ENCODE assay signal across 23 cellular contexts in genomic region chr7:142349670-142350405, GRCh38.
DNase-seq lines count a peak whose midpoint lies in the region; ATAC-seq and TF ChIP-seq lines count a peak whose summit lies in the region.
"Had no signal": no experiment of that assay in that cellular context is flagged by ENCODE, and none has a peak within 500 bp of the region (broad histone marks: within the 10 kb centered on the region; RNA-seq: fewer than 3 reads in every experiment).

No MANE protein-coding gene starts in this region.

- no peaks in the 10 kb centered on the region for H3K36me3 ChIP-seq in BLaER1
- H3K36me3 ChIP-seq: left lung, spleen, suprapubic skin had no signal

- TF ChIP-seq CTCF in MCF 10A (IDR thresholded peaks at IDR 0.05; ENCODE audit: unreplicated experiment): no peak

- peaks cover 29% of the 10 kb centered on the region for H3K27me3 Mint-ChIP-seq in MCF 10A (ENCODE audit: insufficient read depth, unreplicated experiment)

- no peaks in the 10 kb centered on the region for H3K9me3 Mint-ChIP-seq in MCF 10A (ENCODE audit: unreplicated experiment)
- H3K9me3 Mint-ChIP-seq: activated naive CD4-positive, alpha-beta T cell treated with anti-CD3 and anti-CD28 coated beads, Interleukin-2, amount 50 U/mL, for 24 hours; GM23338; naive thymus-derived CD8-positive, alpha-beta T cell; stimulated activated effector memory CD8-positive, alpha-beta T cell treated with anti-CD3 and anti-CD28 coated beads, Interleukin-12 subunit alpha, Interleukin-12 subunit beta, amount 100 ng/mL, for 72 hours had no signal

- peak overlapping the region; percentile 9; the same call in 1 of the 2 replicates for H3K4me2 ChIP-seq in BLaER1
- H3K4me2 ChIP-seq: GM23338 had no signal

- H3K9ac ChIP-seq in BLaER1: no peak overlapping the region

- peaks cover 4% of the 10 kb centered on the region; the same call in 1 of the 2 replicates for H3K9me3 ChIP-seq in BLaER1
- H3K9me3 ChIP-seq: left lung, spleen, suprapubic skin had no signal

- peaks cover 33% of the 10 kb centered on the region for H3K4me1 ChIP-seq in BLaER1
- H3K4me1 ChIP-seq: left lung, spleen had no signal

- POLR2A ChIA-PET in MCF 10A (lab: Yijun Ruan, JAX): no interaction called here

- no peak overlapping the region for H3K27ac Mint-ChIP-seq in MCF 10A (ENCODE audit: low read depth, unreplicated experiment)
- H3K27ac Mint-ChIP-seq: CD14-positive monocyte; GM23338; stimulated activated effector memory CD8-positive, alpha-beta T cell treated with anti-CD3 and anti-CD28 coated beads, Interleukin-12 subunit alpha, Interleukin-12 subunit beta, amount 100 ng/mL, for 72 hours had no signal

- no peaks in the 10 kb centered on the region for H3K36me3 Mint-ChIP-seq in MCF 10A (ENCODE audit: insufficient read depth, unreplicated experiment)
- H3K36me3 Mint-ChIP-seq: activated naive CD4-positive, alpha-beta T cell treated with anti-CD3 and anti-CD28 coated beads, Interleukin-2, amount 50 U/mL, for 24 hours; CD14-positive monocyte; naive thymus-derived CD8-positive, alpha-beta T cell; stimulated activated effector memory CD8-positive, alpha-beta T cell treated with anti-CD3 and anti-CD28 coated beads, Interleukin-12 subunit alpha, Interleukin-12 subunit beta, amount 100 ng/mL, for 72 hours had no signal

- H3K4me3 ChIP-seq in BLaER1: no peak overlapping the region
- H3K4me3 ChIP-seq: dorsolateral prefrontal cortex, GM23338, left lung, spleen, suprapubic skin had no signal

- H3K27me3 ChIP-seq in BLaER1: no peaks in the 10 kb centered on the region
- H3K27me3 ChIP-seq: suprapubic skin had no signal

- no peaks in the 10 kb centered on the region for H4K20me1 ChIP-seq in BLaER1

- H3K4me1 Mint-ChIP-seq in MCF 10A (ENCODE audit: insufficient read depth, unreplicated experiment): no peaks in the 10 kb centered on the region

- peak; percentile 53 for DNase-seq in Daoy (ENCODE audit: low read depth)
- peak; percentile 81 for DNase-seq in MCF 10A (ENCODE audit: unreplicated experiment)
- DNase-seq in kidney tubule cell (ENCODE audit: low spot score): peak; percentile 89
- no peak for DNase-seq in NOMO-1 treated with dmso at 0.1 percent for 144 hours (lab: John Stamatoyannopoulos, UW; ENCODE audit: unreplicated experiment)
- DNase-seq: activated T-cell treated with anti-CD3 and anti-CD28 coated beads, Interleukin-2, amount 50 U/mL, for 48 hours; cerebellar nuclear complex; dorsolateral prefrontal cortex; left lung; naive thymus-derived CD8-positive, alpha-beta T cell; NCI-H2081; NCI-H446; SIG-M5; spleen; stimulated activated CD4-positive, alpha-beta T cell treated with anti-CD3 and anti-CD28 coated beads, Interleukin-2, amount 100 ng/mL, for 48 hours; T-helper 1 cell had no signal

- H3K4me3 Mint-ChIP-seq in MCF 10A (ENCODE audit: unreplicated experiment): no peak overlapping the region
- H3K4me3 Mint-ChIP-seq: activated naive CD4-positive, alpha-beta T cell treated with anti-CD3 and anti-CD28 coated beads, Interleukin-2, amount 50 U/mL, for 24 hours; CD14-positive monocyte; GM23338; stimulated activated effector memory CD8-positive, alpha-beta T cell treated with anti-CD3 and anti-CD28 coated beads, Interleukin-12 subunit alpha, Interleukin-12 subunit beta, amount 100 ng/mL, for 72 hours had no signal

- no TSS peak for BruUV-seq in MCF 10A (replicated peaks; lab: Mats Ljungman, UMichigan)

- H3K27ac ChIP-seq in BLaER1: no peak overlapping the region
- H3K27ac ChIP-seq: dorsolateral prefrontal cortex, left lung, spleen, suprapubic skin had no signal

- intact Hi-C loops in MCF 10A (cut with micrococcal nuclease): no loop called here

- ATAC-seq in SK-N-SH treated with all-trans-retinoic acid at 6 μM for 48 hours (no peak), GM19328 (IDR thresholded peaks at IDR 0.05; ENCODE audit: unreplicated experiment) (no peak)
- ATAC-seq: GM23338; left lung; naive thymus-derived CD8-positive, alpha-beta T cell; stimulated activated effector memory CD8-positive, alpha-beta T cell treated with anti-CD3 and anti-CD28 coated beads, Interleukin-12 subunit alpha, Interleukin-12 subunit beta, amount 100 ng/mL, for 72 hours had no signal

- CTCF ChIA-PET in MCF 10A (lab: Yijun Ruan, JAX): interaction anchor here (0.6 to 1.0 kb wide), 3 partner anchors 10 to 147 kb away, joined by 3 to 4 read pairs (median 3); no protein-coding TSS in a partner anchor

TF ChIP-seq in SK-N-SH treated with all-trans-retinoic acid at 6 μM for 48 hours, 23 proteins besides CTCF, POLR2A, EP300 and RAD21 (continues in another document):
- TF ChIP-seq CSDC2 (CRISPR knock-in tag; IDR thresholded peaks at IDR 0.05) (no peak), TCF4 (CRISPR knock-in tag; IDR thresholded peaks at IDR 0.05; ENCODE audit: borderline replicate concordance) (no peak), ESRRG (CRISPR knock-in tag; IDR thresholded peaks at IDR 0.05) (no peak), ZNF565 (CRISPR knock-in tag; conservative IDR thresholded peaks at IDR 0.05; ENCODE audit: low read depth) (no peak), TOX (CRISPR knock-in tag; IDR thresholded peaks at IDR 0.05; ENCODE audit: borderline replicate concordance) (no peak), ZC3H10 (CRISPR knock-in tag; IDR thresholded peaks at IDR 0.05) (no peak), CSRNP3 (CRISPR knock-in tag; IDR thresholded peaks at IDR 0.05) (no peak), POU6F1 (CRISPR knock-in tag; IDR thresholded peaks at IDR 0.05; ENCODE audit: borderline replicate concordance, low read depth) (no peak), BACH2 (CRISPR knock-in tag; IDR thresholded peaks at IDR 0.05; ENCODE audit: borderline replicate concordance) (no peak), ZFP30 (CRISPR knock-in tag; IDR thresholded peaks at IDR 0.05) (no peak), RARB (CRISPR knock-in tag; IDR thresholded peaks at IDR 0.05) (no peak), ZFP3 (CRISPR knock-in tag; IDR thresholded peaks at IDR 0.05) (no peak), PPARA (CRISPR knock-in tag; IDR thresholded peaks at IDR 0.05; ENCODE audit: borderline replicate concordance) (no peak), OSR1 (CRISPR knock-in tag; IDR thresholded peaks at IDR 0.05) (no peak), ZNF70 (CRISPR knock-in tag; IDR thresholded peaks at IDR 0.05) (no peak)
- TF ChIP-seq, protein P1, sequence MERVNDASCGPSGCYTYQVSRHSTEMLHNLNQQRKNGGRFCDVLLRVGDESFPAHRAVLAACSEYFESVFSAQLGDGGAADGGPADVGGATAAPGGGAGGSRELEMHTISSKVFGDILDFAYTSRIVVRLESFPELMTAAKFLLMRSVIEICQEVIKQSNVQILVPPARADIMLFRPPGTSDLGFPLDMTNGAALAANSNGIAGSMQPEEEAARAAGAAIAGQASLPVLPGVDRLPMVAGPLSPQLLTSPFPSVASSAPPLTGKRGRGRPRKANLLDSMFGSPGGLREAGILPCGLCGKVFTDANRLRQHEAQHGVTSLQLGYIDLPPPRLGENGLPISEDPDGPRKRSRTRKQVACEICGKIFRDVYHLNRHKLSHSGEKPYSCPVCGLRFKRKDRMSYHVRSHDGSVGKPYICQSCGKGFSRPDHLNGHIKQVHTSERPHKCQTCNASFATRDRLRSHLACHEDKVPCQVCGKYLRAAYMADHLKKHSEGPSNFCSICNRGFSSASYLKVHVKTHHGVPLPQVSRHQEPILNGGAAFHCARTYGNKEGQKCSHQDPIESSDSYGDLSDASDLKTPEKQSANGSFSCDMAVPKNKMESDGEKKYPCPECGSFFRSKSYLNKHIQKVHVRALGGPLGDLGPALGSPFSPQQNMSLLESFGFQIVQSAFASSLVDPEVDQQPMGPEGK (CRISPR knock-in tag; IDR thresholded peaks at IDR 0.05; ENCODE audit: borderline replicate concordance): no peak
